In genomic region chr1:235011599-235012435, GRCh38 we compare ENCODE assay signal across 8 cellular contexts.
DNase-seq lines count a peak whose midpoint lies in the region; ATAC-seq and TF ChIP-seq lines count a peak whose summit lies in the region.

No MANE protein-coding gene starts in this region.

- ATAC-seq in GM21381 (IDR thresholded peaks at IDR 0.05; ENCODE audit: unreplicated experiment): peak; percentile 72
- peak; percentile 59 for ATAC-seq in body of pancreas

- no peaks in the 10 kb centered on the region for H3K9me3 ChIP-seq in body of pancreas

- H3K36me3 ChIP-seq in body of pancreas (replicated peaks in 1 of 2; ENCODE audit: insufficient read depth in 1 of 2, low read depth in 2 of 2): no peaks in the 10 kb centered on the region

- TF ChIP-seq CTCF in body of pancreas (IDR thresholded peaks at IDR 0.05) (no peak), lower leg skin (IDR thresholded peaks at IDR 0.05) (no peak)

- WGBS in body of pancreas, 2 donors: 64 to 85% methylated on average over 20 to 22 of the region's 22 CpGs
- WGBS in lower leg skin, 2 donors: 71 to 74% methylated on average over 22 of the region's 22 CpGs

- no peaks in the 10 kb centered on the region for H3K4me1 ChIP-seq in body of pancreas

- in situ Hi-C loops in Caki2 (cut with HindIII; ENCODE audit: low pct_unique_long_range_greater_than_20kb, low sequenced_read_pairs): no loop called here

- peak; percentile 97 for DNase-seq in Caki2 (ENCODE audit: low read depth)
- peak; percentile 81 for DNase-seq in HT-29 (ENCODE audit: low spot score)
- peak; percentile 81 for DNase-seq in UCSD-AML1 (lab: John Stamatoyannopoulos, UW; ENCODE audit: unreplicated experiment)
- DNase-seq in body of pancreas: peak in 3 of 4 donors; percentile 38 to 74 (median 42)
- peak; percentile 46 to 91 for DNase-seq in lower leg skin (ENCODE audit: low spot score in 2 of 2)
- peak; percentile 84 to 96 for DNase-seq in stimulated activated CD8-positive, alpha-beta memory T cell treated with anti-CD3 and anti-CD28 coated beads, Interleukin-15, amount 100 ng/mL, for 4 hours (ENCODE audit: low read depth in 2 of 2)
- no peak for DNase-seq in NCI-H510A (lab: John Stamatoyannopoulos, UW)

- H3K4me3 ChIP-seq in body of pancreas: no peak overlapping the region
- no peak overlapping the region for H3K4me3 ChIP-seq in lower leg skin (ENCODE audit: low read depth, poor library complexity, severe bottlenecking)

- peak overlapping the region in 1 of 4 donors; percentile 37 for H3K27ac ChIP-seq in body of pancreas

- TF ChIP-seq POLR2A in body of pancreas (IDR thresholded peaks at IDR 0.05) (no peak), lower leg skin (IDR thresholded peaks at IDR 0.05) (no peak)

- no peaks in the 10 kb centered on the region for H3K27me3 ChIP-seq in body of pancreas

- intact Hi-C loops in body of pancreas (cut with DNase I): no loop called here
- intact Hi-C loops in lower leg skin (cut with DNase I; ENCODE audit: low total_unique reads): no loop called here
